25 cellular contexts compared by ENCODE assay signal in the genomic region with DNA sequence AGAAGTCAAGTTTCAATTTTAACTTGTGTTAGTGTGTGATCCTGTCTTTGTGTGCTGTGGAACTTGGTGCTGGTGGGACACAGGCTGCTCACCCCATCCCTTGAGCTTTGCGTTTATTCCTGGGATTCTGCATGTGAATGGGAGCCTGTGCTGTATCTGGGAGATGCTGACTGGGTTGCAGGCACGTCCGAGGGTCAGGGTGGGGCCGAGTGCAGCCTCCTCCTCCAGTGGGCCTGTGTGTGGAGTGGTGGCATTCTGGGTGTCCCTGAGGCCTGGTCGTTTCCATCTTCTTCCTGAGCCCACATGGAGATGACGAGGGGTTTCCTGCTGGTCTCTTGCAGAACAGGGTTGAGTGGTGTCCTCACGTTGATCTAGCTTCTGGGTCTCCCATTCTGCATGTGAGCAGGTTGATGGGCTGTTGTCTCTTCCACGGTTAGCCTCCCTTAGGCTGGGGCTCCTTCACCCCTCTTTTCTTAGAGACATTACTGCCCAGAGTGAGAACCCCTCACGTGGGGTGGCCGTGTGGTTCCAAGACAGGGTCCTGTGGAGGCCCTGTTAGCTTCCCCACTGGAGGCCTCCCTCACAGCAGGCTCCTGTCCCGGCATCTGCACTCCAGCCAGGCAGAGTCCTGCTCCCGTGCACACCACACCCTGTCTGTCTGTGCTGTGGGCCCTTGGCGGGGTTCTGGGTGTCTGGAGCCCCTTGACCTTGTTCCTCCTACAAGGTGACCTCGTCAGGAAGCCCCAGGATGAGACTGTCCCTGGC. TPM values are rescaled to one million over a fixed set of nuclear protein-coding genes. Genes with fewer than 3 reads are reported as not detected.
DNase-seq lines count a peak whose midpoint lies in the region; ATAC-seq and TF ChIP-seq lines count a peak whose summit lies in the region.
"Had no signal": no experiment of that assay in that cellular context is flagged by ENCODE, and none has a peak within 500 bp of the region (broad histone marks: within the 10 kb centered on the region; RNA-seq: fewer than 3 reads in every experiment).

No MANE protein-coding gene starts in this region.

- no peaks in the 10 kb centered on the region for H3K9me3 Mint-ChIP-seq in T-cell
- no peaks in the 10 kb centered on the region for H3K9me3 Mint-ChIP-seq in immature natural killer cell
- H3K9me3 Mint-ChIP-seq: HFFc6 had no signal

- POLR2A ChIA-PET in T-cell (lab: Charles Lee) (interaction anchor here in 1 of 2 donors (0.7 kb wide), 1 partner anchor 99 kb away, joined by 4 read pairs; no protein-coding TSS in a partner anchor), HEK293T (lab: Yijun Ruan, JAX) (no interaction called here)

- no peak overlapping the region for H3K4me3 ChIP-seq in left ventricle myocardium inferior
- H3K4me3 ChIP-seq in testis: no peak overlapping the region
- H3K4me3 ChIP-seq: esophagus squamous epithelium, skin epidermis had no signal

- H3K36me3 ChIP-seq in left ventricle myocardium inferior (peaks cover 26% of the 10 kb centered on the region), testis (ENCODE audit: low read depth, missing control alignments) (no peaks in the 10 kb centered on the region)

- peaks cover 37 to 44% (median 43%) of the 10 kb centered on the region in 3 donors for H3K4me1 Mint-ChIP-seq in T-cell
- H3K4me1 Mint-ChIP-seq in immature natural killer cell: peaks cover 31 to 33% of the 10 kb centered on the region in 2 donors

- H3K9me3 ChIP-seq in left ventricle myocardium inferior (replicated peaks) (no peaks in the 10 kb centered on the region), testis (no peaks in the 10 kb centered on the region)
- H3K9me3 ChIP-seq: esophagus squamous epithelium had no signal

- no peak for TF ChIP-seq CTCF in left ventricle myocardium inferior (IDR thresholded peaks at IDR 0.05; ENCODE audit: borderline replicate concordance)
- no peak for TF ChIP-seq CTCF in testis (IDR thresholded peaks at IDR 0.05)

- H3K4me1 ChIP-seq in left ventricle myocardium inferior (peaks cover 47% of the 10 kb centered on the region), testis (peaks cover 4% of the 10 kb centered on the region)

- intact Hi-C loops in left ventricle myocardium inferior (cut with micrococcal nuclease): no loop called here
- intact Hi-C loops in Right ventricle myocardium inferior (cut with DNase I): loop anchor here (5.0 kb wide), 1 partner anchor 42 kb away; no protein-coding TSS in a partner anchor
- intact Hi-C loops in testis (cut with DNase I; ENCODE audit: low total_unique reads): no loop called here

- TF ChIP-seq POLR2A in testis (IDR thresholded peaks at IDR 0.05): no peak

- CTCF ChIA-PET in T-cell (lab: Charles Lee) (interaction anchor here in 1 of 2 donors (0.7 kb wide), 1 partner anchor 184 kb away, joined by 4 read pairs; no protein-coding TSS in a partner anchor), HEK293T (lab: Yijun Ruan, JAX) (no interaction called here)

- no peaks in the 10 kb centered on the region for H3K27me3 Mint-ChIP-seq in T-cell
- H3K27me3 Mint-ChIP-seq in immature natural killer cell (ENCODE audit: low read depth in 3 of 3): peaks cover 6 to 9% (median 8%) of the 10 kb centered on the region in 3 donors

- no peak for DNase-seq in left ventricle myocardium inferior
- no peak for DNase-seq in Right ventricle myocardium inferior (ENCODE audit: missing footprints)
- no peak for DNase-seq in T-cell
- DNase-seq in immature natural killer cell: no peak
- peak; percentile 50 for DNase-seq in testis
- no peak for DNase-seq in HEK293T (ENCODE audit: extremely low spot score)
- DNase-seq in NAMALWA (ENCODE audit: low spot score): no peak
- DNase-seq: ACHN; activated CD4-positive, alpha-beta T cell treated with anti-CD3 and anti-CD28 coated beads for 1 hour; activated naive CD4-positive, alpha-beta T cell; activated T-cell treated with anti-CD3 and anti-CD28 coated beads, Interleukin-2, amount 50 U/mL, for 48 hours; amygdala; C1 segment of cervical spinal cord; esophagus squamous epithelium; HFFc6; NCI-H146; nucleus accumbens; SHP77; stimulated activated CD4-positive, alpha-beta T cell treated with anti-CD3 and anti-CD28 coated beads, Interleukin-2, amount 100 ng/mL, for 24 hours had no signal

- ATAC-seq in Right ventricle myocardium inferior: no peak
- ATAC-seq in T-cell (replicated peaks in 1 of 4): no peak
- no peak for ATAC-seq in GM18517 (IDR thresholded peaks at IDR 0.05; ENCODE audit: unreplicated experiment)

- no peak overlapping the region for H3K4me3 Mint-ChIP-seq in T-cell
- H3K4me3 Mint-ChIP-seq in immature natural killer cell: no peak overlapping the region
- H3K4me3 Mint-ChIP-seq: HFFc6 had no signal

- H3K27ac ChIP-seq in left ventricle myocardium inferior (replicated peaks) (peak overlapping the region; percentile 80), testis (peak overlapping the region; percentile 25 to 44)
- H3K27ac ChIP-seq: esophagus squamous epithelium, KMS-11 had no signal

- H3K27me3 ChIP-seq in left ventricle myocardium inferior (ENCODE audit: low read depth) (no peaks in the 10 kb centered on the region), testis (no peaks in the 10 kb centered on the region)
- H3K27me3 ChIP-seq: esophagus squamous epithelium had no signal

- 66 to 68% methylated on average over 11 to 14 of the region's 14 CpGs for WGBS in testis, 2 donors

- H3K27ac Mint-ChIP-seq in T-cell (peak overlapping the region; percentile 34 to 52), immature natural killer cell (peak overlapping the region in 4 of 6 donors; percentile 11 to 57 (median 33))
- H3K27ac Mint-ChIP-seq: HFFc6 had no signal

- H3K36me3 Mint-ChIP-seq in T-cell (peaks cover 12% of the 10 kb centered on the region), immature natural killer cell (no peaks in the 10 kb centered on the region)

TF ChIP-seq in HEK293T, 16 proteins besides CTCF, POLR2A, EP300 and RAD21:
- TF ChIP-seq ZNF384 (IDR thresholded peaks at IDR 0.05) (no peak), SUZ12 (IDR thresholded peaks at IDR 0.05) (no peak), TARDBP (IDR thresholded peaks at IDR 0.05) (no peak), CTBP1 (IDR thresholded peaks at IDR 0.05; ENCODE audit: borderline replicate concordance) (no peak), HDGF (IDR thresholded peaks at IDR 0.05; ENCODE audit: borderline replicate concordance) (no peak), ARNT (IDR thresholded peaks at IDR 0.05) (no peak), NFRKB (IDR thresholded peaks at IDR 0.05) (no peak), BHLHE40 (IDR thresholded peaks at IDR 0.05; ENCODE audit: borderline replicate concordance) (no peak), FOXA1 (IDR thresholded peaks at IDR 0.05) (no peak), LEF1 (IDR thresholded peaks at IDR 0.05; ENCODE audit: borderline replicate concordance) (no peak), FOXM1 (IDR thresholded peaks at IDR 0.05; ENCODE audit: borderline replicate concordance) (no peak), L3MBTL2 (conservative IDR thresholded peaks at IDR 0.05) (no peak)
- TF ChIP-seq, protein P1, sequence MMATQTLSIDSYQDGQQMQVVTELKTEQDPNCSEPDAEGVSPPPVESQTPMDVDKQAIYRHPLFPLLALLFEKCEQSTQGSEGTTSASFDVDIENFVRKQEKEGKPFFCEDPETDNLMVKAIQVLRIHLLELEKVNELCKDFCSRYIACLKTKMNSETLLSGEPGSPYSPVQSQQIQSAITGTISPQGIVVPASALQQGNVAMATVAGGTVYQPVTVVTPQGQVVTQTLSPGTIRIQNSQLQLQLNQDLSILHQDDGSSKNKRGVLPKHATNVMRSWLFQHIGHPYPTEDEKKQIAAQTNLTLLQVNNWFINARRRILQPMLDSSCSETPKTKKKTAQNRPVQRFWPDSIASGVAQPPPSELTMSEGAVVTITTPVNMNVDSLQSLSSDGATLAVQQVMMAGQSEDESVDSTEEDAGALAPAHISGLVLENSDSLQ (IDR thresholded peaks at IDR 0.05): no peak

RNA-seq across cellular contexts. Expression of a gene that starts 4.9 kb away (rescaled TPM):
- 30.2 TPM for total RNA-seq in left ventricle myocardium inferior
- 27.8 TPM for total RNA-seq in Right ventricle myocardium inferior
- 10 to 100 TPM; 22.4 to 33.5 (median 28.7) TPM for total RNA-seq in T-cell
- 10 to 100 TPM; 11.5 to 17.3 (median 16.1) TPM for polyA plus RNA-seq in immature natural killer cell
- total RNA-seq in testis: 100 to 1,000 TPM; 107 to 160 TPM
- polyA plus RNA-seq in testis (ENCODE audit: insufficient read depth, low read depth, low replicate concordance): 116 TPM

RNA-seq across cellular contexts. Expression of a gene that starts 13.2 kb away (rescaled TPM):
- 0.11 TPM for total RNA-seq in left ventricle myocardium inferior
- 0.41 TPM for total RNA-seq in Right ventricle myocardium inferior
- total RNA-seq in T-cell: 100 to 1,000 TPM; 103 to 128 (median 120) TPM
- polyA plus RNA-seq in immature natural killer cell: 1 to 10 TPM in 2 of 3 donors, not detected in 1; 2.3 to 4.4 TPM
- total RNA-seq in testis: 1 to 10 TPM; 1.9 to 2.9 TPM
- 1.6 TPM for polyA plus RNA-seq in testis (ENCODE audit: insufficient read depth, low read depth, low replicate concordance)
- total RNA-seq: frontal cortex, HFFc6, HT1080, temporal lobe had no signal

RNA-seq across cellular contexts. Expression of a gene that starts 40.2 kb away (rescaled TPM):
- total RNA-seq in left ventricle myocardium inferior (34.9 TPM), Right ventricle myocardium inferior (50.0 TPM), T-cell (100 to 1,000 TPM; 395 to 488 (median 460) TPM), testis (10 to 100 TPM; 39.3 to 43.8 TPM)
- polyA plus RNA-seq in immature natural killer cell (100 to 1,000 TPM; 238 to 392 (median 259) TPM), testis (ENCODE audit: insufficient read depth, low read depth, low replicate concordance) (35.5 TPM)

RNA-seq across cellular contexts. Expression of a gene that starts 52.1 kb away (rescaled TPM):
- total RNA-seq in left ventricle myocardium inferior (142 TPM), Right ventricle myocardium inferior (190 TPM), T-cell (100 to 1,000 TPM; 126 to 141 (median 131) TPM), testis (100 to 1,000 TPM; 210 to 264 TPM)
- polyA plus RNA-seq in immature natural killer cell (100 to 1,000 TPM; 164 to 180 (median 168) TPM), testis (ENCODE audit: insufficient read depth, low read depth, low replicate concordance) (211 TPM)

Comparison
In these comparisons a context has a peak if more than half of its experiments do, and no peak if none do; other contexts are left out.
1. RNA of a gene that starts 13.2 kb away (total RNA-seq): 103 to 128 TPM in T-cell; 1.9 to 2.9 TPM in testis, 0.41 TPM in Right ventricle myocardium inferior (single experiment) and 0.11 TPM in left ventricle myocardium inferior (single experiment); every median in the first group is over 10 times any median in the second.